24 cellular contexts compared by ENCODE assay signal in genomic region chr1:5222626-5223025, GRCh38.
A peak's percentile ranks its signal among the peaks of the same experiment; 100 is the strongest.
DNase-seq lines count a peak whose midpoint lies in the region; ATAC-seq and TF ChIP-seq lines count a peak whose summit lies in the region.
"Had no signal": no experiment of that assay in that cellular context is flagged by ENCODE, and none has a peak within 500 bp of the region (broad histone marks: within the 10 kb centered on the region; RNA-seq: fewer than 3 reads in every experiment).

No MANE protein-coding gene starts in this region.

- H3K36me3 Mint-ChIP-seq in glutamatergic neuron (ENCODE audit: unreplicated experiment) = peaks cover 6% of the 10 kb centered on the region
- H3K36me3 Mint-ChIP-seq: CD14-positive monocyte; CD8-positive, alpha-beta memory T cell had no signal

- no peak for ATAC-seq in HG03139 (IDR thresholded peaks at IDR 0.05; ENCODE audit: unreplicated experiment)
- ATAC-seq: A549, GM12878, HCT116 had no signal

- no peaks in the 10 kb centered on the region for H3K27me3 ChIP-seq in Karpas-422 (ENCODE audit: low read length)
- H3K27me3 ChIP-seq: BE2C; BLaER1 treated with 17β-estradiol and CSF1 and Interleukin-3, amounts not matched to agents 10 nM and 100 nM had no signal

- no peaks in the 10 kb centered on the region for H3K4me1 Mint-ChIP-seq in glutamatergic neuron (ENCODE audit: low read depth, unreplicated experiment)
- H3K4me1 Mint-ChIP-seq: CD14-positive monocyte had no signal

- H3K4me3 ChIP-seq in Karpas-422 (ENCODE audit: low read length) = peak overlapping the region; percentile 14; the same call in 1 of the 2 replicates
- no peak overlapping the region for H3K4me3 ChIP-seq in OCI-LY7 (ENCODE audit: low read depth, low read length, poor library complexity, severe bottlenecking)
- H3K4me3 ChIP-seq: A549; BLaER1 treated with 17β-estradiol and CSF1 and Interleukin-3, amounts not matched to agents 10 nM and 100 nM; GM12878; GM23248 had no signal

- no peaks in the 10 kb centered on the region for H3K79me2 ChIP-seq in Karpas-422 (ENCODE audit: low read length)
- no peaks in the 10 kb centered on the region for H3K79me2 ChIP-seq in OCI-LY7 (ENCODE audit: insufficient read depth, low read depth, low read length)

- no peak overlapping the region for H3K4me3 Mint-ChIP-seq in glutamatergic neuron (ENCODE audit: unreplicated experiment)
- H3K4me3 Mint-ChIP-seq: CD14-positive monocyte; CD4-positive, alpha-beta T cell; CD8-positive, alpha-beta memory T cell; H9; HFFc6 had no signal

- CTCF ChIA-PET in OCI-LY7 (lab: Charles Lee; ENCODE audit: unreplicated experiment) (no interaction called here), HEK293T (lab: Yijun Ruan, JAX) (no interaction called here)

- H3K27me3 Mint-ChIP-seq in glutamatergic neuron (ENCODE audit: unreplicated experiment) = peaks cover 8% of the 10 kb centered on the region

- H3K4me1 ChIP-seq in Karpas-422 (ENCODE audit: low read length) = peaks cover 84% of the 10 kb centered on the region
- H3K4me1 ChIP-seq in OCI-LY7 (ENCODE audit: insufficient read depth, low read length, poor library complexity, severe bottlenecking) = peaks cover 75% of the 10 kb centered on the region
- H3K4me1 ChIP-seq: A549, BE2C had no signal

- H3K9me3 ChIP-seq in Karpas-422 (ENCODE audit: low read length) = no peaks in the 10 kb centered on the region
- H3K9me3 ChIP-seq in OCI-LY7 (ENCODE audit: low read length) = peaks cover 7% of the 10 kb centered on the region; the same call in 1 of the 2 replicates
- H3K9me3 ChIP-seq: A549; BE2C; BLaER1 treated with 17β-estradiol and CSF1 and Interleukin-3, amounts not matched to agents 10 nM and 100 nM had no signal

- POLR2A ChIA-PET in OCI-LY7 (lab: Charles Lee) (interaction anchor here (0.7 to 1.0 kb wide), 2 partner anchors 9 kb away, joined by 3 read pairs; no protein-coding TSS in a partner anchor), HEK293T (lab: Yijun Ruan, JAX) (no interaction called here)

- H3K27ac Mint-ChIP-seq in glutamatergic neuron (ENCODE audit: unreplicated experiment) = peak overlapping the region; percentile 89
- H3K27ac Mint-ChIP-seq: CD14-positive monocyte; CD4-positive, alpha-beta T cell; H9; HFFc6 had no signal

- H3K4me2 ChIP-seq in Karpas-422 (ENCODE audit: low read depth, low read length, poor library complexity, severe bottlenecking) (peak overlapping the region; percentile 84), OCI-LY7 (ENCODE audit: low read length) (peak overlapping the region; percentile 70)
- H3K4me2 ChIP-seq: A549; BLaER1 treated with 17β-estradiol and CSF1 and Interleukin-3, amounts not matched to agents 10 nM and 100 nM had no signal

- TF ChIP-seq CTCF in OCI-LY7 (conservative IDR thresholded peaks at IDR 0.05; ENCODE audit: low read length) (no peak), glutamatergic neuron (IDR thresholded peaks at IDR 0.05; ENCODE audit: partially characterized antibody, unreplicated experiment) (no peak)

- peak; percentile 58 for DNase-seq in Karpas-422
- DNase-seq in OCI-LY7 (ENCODE audit: low spot score) = peak; percentile 24
- no peak for DNase-seq in glutamatergic neuron
- no peak for DNase-seq in cortex of kidney (lab: John Stamatoyannopoulos, UW)
- DNase-seq in HEK293T (ENCODE audit: extremely low spot score) = no peak
- DNase-seq: 8988T; ACHN; AML-193; BE2C; CD4-positive, alpha-beta T cell; CD8-positive, alpha-beta memory T cell; DMS 273 treated with DMSO at 0.1 percent for 48 hours; DMS79; EL; GDM1; GM23248; H9; HFFc6 had no signal

- BruUV-seq in OCI-LY7 (replicated peaks; lab: Mats Ljungman, UMichigan) = no TSS peak

- peaks cover 18% of the 10 kb centered on the region for H3K9me3 Mint-ChIP-seq in glutamatergic neuron (ENCODE audit: unreplicated experiment)
- H3K9me3 Mint-ChIP-seq: CD4-positive, alpha-beta T cell; CD8-positive, alpha-beta memory T cell; H9 had no signal

- intact Hi-C loops in OCI-LY7 (cut with micrococcal nuclease; ENCODE audit: unreplicated experiment) = loop anchor here (5.0 to 10.0 kb wide), 3 partner anchors 428 to 1320 kb away; partner anchors contain the start of gene C1orf174

- H3K27ac ChIP-seq in Karpas-422 (ENCODE audit: low read length) (peak overlapping the region; percentile 100), OCI-LY7 (ENCODE audit: low read depth, low read length, poor library complexity, severe bottlenecking) (peak overlapping the region; percentile 99)
- H3K27ac ChIP-seq: A549; BLaER1 treated with 17β-estradiol and CSF1 and Interleukin-3, amounts not matched to agents 10 nM and 100 nM; GM23248 had no signal

- H3K9me2 ChIP-seq in Karpas-422 (replicated peaks; ENCODE audit: insufficient read depth, low read length) (no peaks in the 10 kb centered on the region), OCI-LY7 (ENCODE audit: insufficient read depth, low read length) (no peaks in the 10 kb centered on the region)

- H3K9ac ChIP-seq in Karpas-422 (ENCODE audit: low read length) = peak overlapping the region; percentile 71
- H3K9ac ChIP-seq: BLaER1 treated with 17β-estradiol and CSF1 and Interleukin-3, amounts not matched to agents 10 nM and 100 nM; GM23248 had no signal

- H3K36me3 ChIP-seq in Karpas-422 (ENCODE audit: insufficient read depth, low read length) (no peaks in the 10 kb centered on the region), OCI-LY7 (ENCODE audit: insufficient read depth, low read length) (no peaks in the 10 kb centered on the region)
- H3K36me3 ChIP-seq: BE2C; BLaER1 treated with 17β-estradiol and CSF1 and Interleukin-3, amounts not matched to agents 10 nM and 100 nM had no signal

- H4K20me1 ChIP-seq in Karpas-422 (ENCODE audit: insufficient read depth, low read depth, low read length) = no peaks in the 10 kb centered on the region
- no peaks in the 10 kb centered on the region for H4K20me1 ChIP-seq in OCI-LY7 (ENCODE audit: insufficient read depth, low read length)
- H4K20me1 ChIP-seq: BLaER1 treated with 17β-estradiol and CSF1 and Interleukin-3, amounts not matched to agents 10 nM and 100 nM had no signal

- H2AFZ ChIP-seq in Karpas-422 (ENCODE audit: low read length) = peak overlapping the region; percentile 28; the same call in 1 of the 2 replicates
- peak overlapping the region; percentile 83 for H2AFZ ChIP-seq in OCI-LY7 (ENCODE audit: low read length)
- H2AFZ ChIP-seq: GM23248 had no signal

TF ChIP-seq in HEK293T, 16 proteins besides CTCF, POLR2A, EP300 and RAD21:
- no peak for TF ChIP-seq BHLHE40 (IDR thresholded peaks at IDR 0.05; ENCODE audit: borderline replicate concordance)

Comparison
In these comparisons a context has a peak if more than half of its experiments do, and no peak if none do; other contexts are left out.
1. DNase-seq: peak in Karpas-422 (single experiment) and OCI-LY7 (single experiment); none in glutamatergic neuron (single experiment), cortex of kidney (single experiment) and HEK293T (single experiment).